ENCODE assay signal across 1 cellular context in the genomic region with DNA sequence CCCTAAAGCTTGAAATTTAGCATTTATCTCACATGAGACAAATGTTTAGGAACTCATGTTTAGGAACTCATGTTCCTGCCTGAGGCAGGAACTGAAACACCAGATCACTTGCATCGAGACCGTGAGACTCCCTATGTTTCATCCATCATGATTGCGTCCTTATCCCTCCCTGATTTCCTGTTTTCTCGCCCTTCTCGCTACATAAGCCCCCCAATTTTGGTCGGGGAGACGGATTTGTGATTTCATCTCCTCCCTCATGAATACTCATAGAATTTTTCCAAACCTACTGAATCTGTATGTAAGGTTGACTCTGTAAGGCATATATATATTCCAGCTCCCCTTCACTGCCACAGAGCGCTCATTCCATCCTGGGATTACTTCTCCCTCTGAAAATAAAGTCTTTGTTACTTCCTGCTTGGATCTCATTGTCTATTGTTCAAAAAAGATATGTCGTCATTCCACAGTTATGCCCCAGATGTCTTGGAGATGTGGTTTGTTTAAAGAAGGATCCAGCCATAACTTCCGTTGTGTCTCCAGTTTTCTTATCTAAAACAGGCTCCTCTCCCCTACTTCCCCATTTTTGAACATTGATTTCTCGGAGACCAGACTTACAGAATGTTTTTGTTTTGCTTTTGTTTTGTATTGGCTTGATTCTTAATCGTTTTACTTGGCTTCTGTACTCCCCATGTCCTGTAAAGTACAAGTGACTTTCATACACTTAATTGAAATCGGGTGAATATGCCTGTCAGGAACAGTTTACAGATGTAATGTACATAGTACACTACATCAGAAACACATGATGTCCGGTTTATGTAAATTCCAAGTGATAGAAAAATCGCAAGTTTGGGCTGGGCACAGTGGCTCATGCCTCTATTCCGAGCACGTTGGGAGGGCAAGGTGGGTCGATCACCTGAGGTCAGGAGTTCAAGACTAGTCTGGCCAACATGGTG.
TF ChIP-seq lines count a peak whose summit lies in the region.

No MANE protein-coding gene starts in this region.

TF ChIP-seq in K562, 482 proteins besides CTCF, POLR2A, EP300 and RAD21 (continued from another document and continues in another):
- TF ChIP-seq NR4A1 (CRISPR knock-in tag; IDR thresholded peaks at IDR 0.05) (no peak), NR4A1 (tag; IDR thresholded peaks at IDR 0.05) (0 out of 2 replicates have a peak, but pooled peaks have one; percentile 2), ZNF217 (CRISPR knock-in tag; IDR thresholded peaks at IDR 0.05) (no peak), TRIM28 (IDR thresholded peaks at IDR 0.05) (no peak), NFE2L1 (tag; IDR thresholded peaks at IDR 0.05; ENCODE audit: borderline replicate concordance, low read depth) (no peak), DLX4 (CRISPR knock-in tag; IDR thresholded peaks at IDR 0.05) (no peak), U2AF1 (optimal IDR thresholded peaks at IDR 0.05; ENCODE audit: low read depth, low read length) (peak; percentile 81), NR2C2 (CRISPR knock-in tag; IDR thresholded peaks at IDR 0.05) (no peak), NR2C2 (tag; IDR thresholded peaks at IDR 0.05) (peak; percentile 45; the same call in 1 of the 2 replicates), CBFB (CRISPR knock-in tag; IDR thresholded peaks at IDR 0.05) (no peak), ZNF609 (CRISPR knock-in tag; IDR thresholded peaks at IDR 0.05; ENCODE audit: borderline replicate concordance) (no peak; the same call in 1 of the 2 replicates), SRF (CRISPR knock-in tag; IDR thresholded peaks at IDR 0.05) (no peak), FOXM1 (IDR thresholded peaks at IDR 0.05; ENCODE audit: low read depth) (peak; percentile 77), FOXM1 (CRISPR knock-in tag; IDR thresholded peaks at IDR 0.05; ENCODE audit: low read depth) (no peak; the same call in 1 of the 2 replicates), XRCC5 (IDR thresholded peaks at IDR 0.05; ENCODE audit: low read depth, low read length) (no peak), PTRF (tag; IDR thresholded peaks at IDR 0.05) (no peak), SRSF3 (IDR thresholded peaks at IDR 0.05; ENCODE audit: insufficient read depth, low read length) (no peak), E2F8 (IDR thresholded peaks at IDR 0.05; ENCODE audit: low read depth, partially characterized antibody) (peak; percentile 32), ZNF507 (tag; conservative IDR thresholded peaks at IDR 0.05) (no peak), CBX8 (IDR thresholded peaks at IDR 0.05; ENCODE audit: borderline replicate concordance, extremely low read depth, low read depth, low read length, poor library complexity, severe bottlenecking) (no peak), NFIC (IDR thresholded peaks at IDR 0.05) (peak; percentile 40), CREM (IDR thresholded peaks at IDR 0.05; ENCODE audit: low read depth) (peak; percentile 83), SMARCE1 (IDR thresholded peaks at IDR 0.05) (peak; percentile 93), ZNF274 (IDR thresholded peaks at IDR 0.05; ENCODE audit: borderline replicate concordance, low read depth, low read length) (no peak), JUND (IDR thresholded peaks at IDR 0.05; ENCODE audit: borderline replicate concordance, low read depth, low read length) (peak; percentile 89), JUND (tag; IDR thresholded peaks at IDR 0.05; ENCODE audit: borderline replicate concordance, low read depth, low read length) (peak; percentile 94; the same call in 2 of the 3 replicates), EZH2 (IDR thresholded peaks at IDR 0.05; ENCODE audit: borderline replicate concordance, low read depth, low read length) (no peak), ZNF384 (IDR thresholded peaks at IDR 0.05; ENCODE audit: low read depth, low read length) (no peak), CBX3 (IDR thresholded peaks at IDR 0.05; ENCODE audit: borderline replicate concordance in 1 of 2, low read length in 2 of 2) (no peak), RBM34 (IDR thresholded peaks at IDR 0.05; ENCODE audit: borderline replicate concordance, insufficient read depth, low read length) (no peak), POLR3A (IDR thresholded peaks at IDR 0.05; ENCODE audit: borderline replicate concordance, extremely low read depth, insufficient read depth, insufficient read length) (no peak), ZNF696 (CRISPR knock-in tag; conservative IDR thresholded peaks at IDR 0.05) (no peak), RFX7 (CRISPR knock-in tag; IDR thresholded peaks at IDR 0.05) (no peak; the same call in 1 of the 2 replicates), RBM22 (IDR thresholded peaks at IDR 0.05; ENCODE audit: low read depth, low read length, poor library complexity, severe bottlenecking) (peak; percentile 96), ESRRA (IDR thresholded peaks at IDR 0.05; ENCODE audit: borderline replicate concordance, low read depth) (no peak; the same call in 1 of the 2 replicates)
- TF ChIP-seq, protein P1, sequence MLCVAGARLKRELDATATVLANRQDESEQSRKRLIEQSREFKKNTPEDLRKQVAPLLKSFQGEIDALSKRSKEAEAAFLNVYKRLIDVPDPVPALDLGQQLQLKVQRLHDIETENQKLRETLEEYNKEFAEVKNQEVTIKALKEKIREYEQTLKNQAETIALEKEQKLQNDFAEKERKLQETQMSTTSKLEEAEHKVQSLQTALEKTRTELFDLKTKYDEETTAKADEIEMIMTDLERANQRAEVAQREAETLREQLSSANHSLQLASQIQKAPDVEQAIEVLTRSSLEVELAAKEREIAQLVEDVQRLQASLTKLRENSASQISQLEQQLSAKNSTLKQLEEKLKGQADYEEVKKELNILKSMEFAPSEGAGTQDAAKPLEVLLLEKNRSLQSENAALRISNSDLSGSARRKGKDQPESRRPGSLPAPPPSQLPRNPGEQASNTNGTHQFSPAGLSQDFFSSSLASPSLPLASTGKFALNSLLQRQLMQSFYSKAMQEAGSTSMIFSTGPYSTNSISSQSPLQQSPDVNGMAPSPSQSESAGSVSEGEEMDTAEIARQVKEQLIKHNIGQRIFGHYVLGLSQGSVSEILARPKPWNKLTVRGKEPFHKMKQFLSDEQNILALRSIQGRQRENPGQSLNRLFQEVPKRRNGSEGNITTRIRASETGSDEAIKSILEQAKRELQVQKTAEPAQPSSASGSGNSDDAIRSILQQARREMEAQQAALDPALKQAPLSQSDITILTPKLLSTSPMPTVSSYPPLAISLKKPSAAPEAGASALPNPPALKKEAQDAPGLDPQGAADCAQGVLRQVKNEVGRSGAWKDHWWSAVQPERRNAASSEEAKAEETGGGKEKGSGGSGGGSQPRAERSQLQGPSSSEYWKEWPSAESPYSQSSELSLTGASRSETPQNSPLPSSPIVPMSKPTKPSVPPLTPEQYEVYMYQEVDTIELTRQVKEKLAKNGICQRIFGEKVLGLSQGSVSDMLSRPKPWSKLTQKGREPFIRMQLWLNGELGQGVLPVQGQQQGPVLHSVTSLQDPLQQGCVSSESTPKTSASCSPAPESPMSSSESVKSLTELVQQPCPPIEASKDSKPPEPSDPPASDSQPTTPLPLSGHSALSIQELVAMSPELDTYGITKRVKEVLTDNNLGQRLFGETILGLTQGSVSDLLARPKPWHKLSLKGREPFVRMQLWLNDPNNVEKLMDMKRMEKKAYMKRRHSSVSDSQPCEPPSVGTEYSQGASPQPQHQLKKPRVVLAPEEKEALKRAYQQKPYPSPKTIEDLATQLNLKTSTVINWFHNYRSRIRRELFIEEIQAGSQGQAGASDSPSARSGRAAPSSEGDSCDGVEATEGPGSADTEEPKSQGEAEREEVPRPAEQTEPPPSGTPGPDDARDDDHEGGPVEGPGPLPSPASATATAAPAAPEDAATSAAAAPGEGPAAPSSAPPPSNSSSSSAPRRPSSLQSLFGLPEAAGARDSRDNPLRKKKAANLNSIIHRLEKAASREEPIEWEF (CRISPR knock-in tag; IDR thresholded peaks at IDR 0.05) = no peak; the same call in none of the 2 replicates
- TF ChIP-seq, protein P2, sequence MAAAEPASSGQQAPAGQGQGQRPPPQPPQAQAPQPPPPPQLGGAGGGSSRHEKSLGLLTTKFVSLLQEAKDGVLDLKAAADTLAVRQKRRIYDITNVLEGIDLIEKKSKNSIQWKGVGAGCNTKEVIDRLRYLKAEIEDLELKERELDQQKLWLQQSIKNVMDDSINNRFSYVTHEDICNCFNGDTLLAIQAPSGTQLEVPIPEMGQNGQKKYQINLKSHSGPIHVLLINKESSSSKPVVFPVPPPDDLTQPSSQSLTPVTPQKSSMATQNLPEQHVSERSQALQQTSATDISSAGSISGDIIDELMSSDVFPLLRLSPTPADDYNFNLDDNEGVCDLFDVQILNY (CRISPR knock-in tag; IDR thresholded peaks at IDR 0.05) = no peak
- TF ChIP-seq, protein P3, sequence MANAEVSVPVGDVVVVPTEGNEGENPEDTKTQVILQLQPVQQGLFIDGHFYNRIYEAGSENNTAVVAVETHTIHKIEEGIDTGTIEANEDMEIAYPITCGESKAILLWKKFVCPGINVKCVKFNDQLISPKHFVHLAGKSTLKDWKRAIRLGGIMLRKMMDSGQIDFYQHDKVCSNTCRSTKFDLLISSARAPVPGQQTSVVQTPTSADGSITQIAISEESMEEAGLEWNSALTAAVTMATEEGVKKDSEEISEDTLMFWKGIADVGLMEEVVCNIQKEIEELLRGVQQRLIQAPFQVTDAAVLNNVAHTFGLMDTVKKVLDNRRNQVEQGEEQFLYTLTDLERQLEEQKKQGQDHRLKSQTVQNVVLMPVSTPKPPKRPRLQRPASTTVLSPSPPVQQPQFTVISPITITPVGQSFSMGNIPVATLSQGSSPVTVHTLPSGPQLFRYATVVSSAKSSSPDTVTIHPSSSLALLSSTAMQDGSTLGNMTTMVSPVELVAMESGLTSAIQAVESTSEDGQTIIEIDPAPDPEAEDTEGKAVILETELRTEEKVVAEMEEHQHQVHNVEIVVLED (CRISPR knock-in tag; IDR thresholded peaks at IDR 0.05) = no peak
- TF ChIP-seq, protein P4, sequence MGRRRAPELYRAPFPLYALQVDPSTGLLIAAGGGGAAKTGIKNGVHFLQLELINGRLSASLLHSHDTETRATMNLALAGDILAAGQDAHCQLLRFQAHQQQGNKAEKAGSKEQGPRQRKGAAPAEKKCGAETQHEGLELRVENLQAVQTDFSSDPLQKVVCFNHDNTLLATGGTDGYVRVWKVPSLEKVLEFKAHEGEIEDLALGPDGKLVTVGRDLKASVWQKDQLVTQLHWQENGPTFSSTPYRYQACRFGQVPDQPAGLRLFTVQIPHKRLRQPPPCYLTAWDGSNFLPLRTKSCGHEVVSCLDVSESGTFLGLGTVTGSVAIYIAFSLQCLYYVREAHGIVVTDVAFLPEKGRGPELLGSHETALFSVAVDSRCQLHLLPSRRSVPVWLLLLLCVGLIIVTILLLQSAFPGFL (CRISPR knock-in tag; IDR thresholded peaks at IDR 0.05) = no peak
- TF ChIP-seq, protein P5, sequence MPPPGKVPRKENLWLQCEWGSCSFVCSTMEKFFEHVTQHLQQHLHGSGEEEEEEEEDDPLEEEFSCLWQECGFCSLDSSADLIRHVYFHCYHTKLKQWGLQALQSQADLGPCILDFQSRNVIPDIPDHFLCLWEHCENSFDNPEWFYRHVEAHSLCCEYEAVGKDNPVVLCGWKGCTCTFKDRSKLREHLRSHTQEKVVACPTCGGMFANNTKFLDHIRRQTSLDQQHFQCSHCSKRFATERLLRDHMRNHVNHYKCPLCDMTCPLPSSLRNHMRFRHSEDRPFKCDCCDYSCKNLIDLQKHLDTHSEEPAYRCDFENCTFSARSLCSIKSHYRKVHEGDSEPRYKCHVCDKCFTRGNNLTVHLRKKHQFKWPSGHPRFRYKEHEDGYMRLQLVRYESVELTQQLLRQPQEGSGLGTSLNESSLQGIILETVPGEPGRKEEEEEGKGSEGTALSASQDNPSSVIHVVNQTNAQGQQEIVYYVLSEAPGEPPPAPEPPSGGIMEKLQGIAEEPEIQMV (tag; conservative IDR thresholded peaks at IDR 0.05; ENCODE audit: low read depth) = peak; percentile 52
